Comparison of ENCODE assay signal across 10 cellular contexts in the genomic region with DNA sequence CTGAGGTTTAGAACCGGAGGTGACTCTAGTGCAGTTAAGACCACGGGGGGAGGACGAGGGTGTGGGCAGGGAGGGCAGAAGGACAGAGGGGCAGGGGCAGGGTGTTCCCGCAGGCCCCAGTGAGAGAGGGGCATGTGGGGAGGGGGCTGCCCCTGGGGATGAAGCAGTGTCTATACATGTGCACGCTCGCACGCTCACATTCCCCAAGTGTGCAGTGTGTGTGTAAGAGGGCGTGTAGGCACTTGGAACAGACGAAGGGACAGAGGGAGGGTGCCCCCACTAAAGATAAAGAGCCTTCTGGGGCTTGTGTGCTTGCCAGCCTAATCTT.
DNase-seq lines count a peak whose midpoint lies in the region; ATAC-seq and TF ChIP-seq lines count a peak whose summit lies in the region.
"Had no signal": no experiment of that assay in that cellular context is flagged by ENCODE, and none has a peak within 500 bp of the region (broad histone marks: within the 10 kb centered on the region; RNA-seq: fewer than 3 reads in every experiment).

No MANE protein-coding gene starts in this region.

- peaks cover 16% of the 10 kb centered on the region for H3K9me3 Mint-ChIP-seq in activated CD4-positive, alpha-beta T cell treated with anti-CD3 and anti-CD28 coated beads, Interleukin-2, amount 10 ng/mL, durations not matched to agents 7 days and 5 days
- peaks cover 4% of the 10 kb centered on the region for H3K9me3 Mint-ChIP-seq in activated naive CD8-positive, alpha-beta T cell treated with anti-CD3 and anti-CD28 coated beads, Interleukin-2, amount 10 ng/mL, durations not matched to agents 7 days and 5 days
- no peaks in the 10 kb centered on the region for H3K9me3 Mint-ChIP-seq in naive thymus-derived CD8-positive, alpha-beta T cell
- peaks cover 29% of the 10 kb centered on the region for H3K9me3 Mint-ChIP-seq in type B pancreatic cell

- no peak overlapping the region for H3K4me3 Mint-ChIP-seq in activated CD4-positive, alpha-beta T cell treated with anti-CD3 and anti-CD28 coated beads, Interleukin-2, amount 10 ng/mL, durations not matched to agents 7 days and 5 days
- H3K4me3 Mint-ChIP-seq in activated naive CD8-positive, alpha-beta T cell treated with anti-CD3 and anti-CD28 coated beads, Interleukin-2, amount 10 ng/mL, durations not matched to agents 7 days and 5 days, result peak overlapping the region; percentile 80
- H3K4me3 Mint-ChIP-seq in naive thymus-derived CD8-positive, alpha-beta T cell, result peak overlapping the region; percentile 43 to 86 (median 74)
- no peak overlapping the region for H3K4me3 Mint-ChIP-seq in type B pancreatic cell

- TF ChIP-seq CTCF in type B pancreatic cell (conservative IDR thresholded peaks at IDR 0.05), result no peak

- H3K27me3 Mint-ChIP-seq in activated CD4-positive, alpha-beta T cell treated with anti-CD3 and anti-CD28 coated beads, Interleukin-2, amount 10 ng/mL, durations not matched to agents 7 days and 5 days, result no peaks in the 10 kb centered on the region
- no peaks in the 10 kb centered on the region for H3K27me3 Mint-ChIP-seq in activated naive CD8-positive, alpha-beta T cell treated with anti-CD3 and anti-CD28 coated beads, Interleukin-2, amount 10 ng/mL, durations not matched to agents 7 days and 5 days
- no peaks in the 10 kb centered on the region for H3K27me3 Mint-ChIP-seq in naive thymus-derived CD8-positive, alpha-beta T cell
- H3K27me3 Mint-ChIP-seq in type B pancreatic cell, result peaks cover 3% of the 10 kb centered on the region

- no peak for DNase-seq in activated CD4-positive, alpha-beta T cell treated with anti-CD3 and anti-CD28 coated beads, Interleukin-2, amount 10 ng/mL, durations not matched to agents 7 days and 5 days
- no peak for DNase-seq in activated CD4-positive, alpha-beta T cell treated with anti-CD3 and anti-CD28 coated beads for 1 hour
- no peak for DNase-seq in activated naive CD8-positive, alpha-beta T cell treated with anti-CD3 and anti-CD28 coated beads, Interleukin-2, amount 10 ng/mL, durations not matched to agents 7 days and 5 days
- no peak for DNase-seq in naive thymus-derived CD8-positive, alpha-beta T cell
- no peak for DNase-seq in type B pancreatic cell (ENCODE audit: extremely low spot score, unreplicated experiment)
- DNase-seq in KG1 (lab: John Stamatoyannopoulos, UW), result no peak
- no peak for DNase-seq in COLO668 (lab: John Stamatoyannopoulos, UW; ENCODE audit: unreplicated experiment)
- DNase-seq in cerebellar cortex (ENCODE audit: low spot score), result no peak
- DNase-seq: NCI-H1436 treated with DMSO at 0.1 percent for 48 hours, NCI-H446 treated with DMSO at 0.1 percent for 48 hours had no signal

- peaks cover 40% of the 10 kb centered on the region for H3K4me1 Mint-ChIP-seq in activated CD4-positive, alpha-beta T cell treated with anti-CD3 and anti-CD28 coated beads, Interleukin-2, amount 10 ng/mL, durations not matched to agents 7 days and 5 days
- peaks cover 37% of the 10 kb centered on the region for H3K4me1 Mint-ChIP-seq in activated naive CD8-positive, alpha-beta T cell treated with anti-CD3 and anti-CD28 coated beads, Interleukin-2, amount 10 ng/mL, durations not matched to agents 7 days and 5 days
- peaks cover 24 to 44% (median 38%) of the 10 kb centered on the region in 4 donors for H3K4me1 Mint-ChIP-seq in naive thymus-derived CD8-positive, alpha-beta T cell
- peaks cover 9% of the 10 kb centered on the region for H3K4me1 Mint-ChIP-seq in type B pancreatic cell (ENCODE audit: unreplicated experiment)

- H3K27ac Mint-ChIP-seq in activated CD4-positive, alpha-beta T cell treated with anti-CD3 and anti-CD28 coated beads, Interleukin-2, amount 10 ng/mL, durations not matched to agents 7 days and 5 days, result peak overlapping the region; percentile 92
- peak overlapping the region; percentile 96 for H3K27ac Mint-ChIP-seq in activated naive CD8-positive, alpha-beta T cell treated with anti-CD3 and anti-CD28 coated beads, Interleukin-2, amount 10 ng/mL, durations not matched to agents 7 days and 5 days
- peak overlapping the region; percentile 67 to 96 (median 82) for H3K27ac Mint-ChIP-seq in naive thymus-derived CD8-positive, alpha-beta T cell
- H3K27ac Mint-ChIP-seq in type B pancreatic cell, result peak overlapping the region; percentile 61

- POLR2A ChIA-PET in activated CD4-positive, alpha-beta T cell treated with anti-CD3 and anti-CD28 coated beads, Interleukin-2, amount 10 ng/mL, durations not matched to agents 7 days and 5 days (lab: Charles Lee), result no interaction called here
- POLR2A ChIA-PET in activated naive CD8-positive, alpha-beta T cell treated with anti-CD3 and anti-CD28 coated beads, Interleukin-2, amount 10 ng/mL, durations not matched to agents 7 days and 5 days (lab: Charles Lee), result interaction anchor here (1.1 to 1.9 kb wide), 7 partner anchors 8 to 71 kb away, joined by 4 to 14 read pairs (median 7); a partner anchor contains a TSS
- POLR2A ChIA-PET in naive thymus-derived CD8-positive, alpha-beta T cell (lab: Charles Lee), result interaction anchor here (1.2 to 1.4 kb wide), 3 partner anchors 13 to 69 kb away, joined by 3 to 7 read pairs (median 4); a partner anchor contains a TSS

- H3K36me3 Mint-ChIP-seq in activated CD4-positive, alpha-beta T cell treated with anti-CD3 and anti-CD28 coated beads, Interleukin-2, amount 10 ng/mL, durations not matched to agents 7 days and 5 days (ENCODE audit: low read depth), result peaks cover 10% of the 10 kb centered on the region
- peaks cover 14% of the 10 kb centered on the region for H3K36me3 Mint-ChIP-seq in activated naive CD8-positive, alpha-beta T cell treated with anti-CD3 and anti-CD28 coated beads, Interleukin-2, amount 10 ng/mL, durations not matched to agents 7 days and 5 days
- H3K36me3 Mint-ChIP-seq in naive thymus-derived CD8-positive, alpha-beta T cell, result peaks cover 0 to 3% (median 0%) of the 10 kb centered on the region in 3 donors
- no peaks in the 10 kb centered on the region for H3K36me3 Mint-ChIP-seq in type B pancreatic cell

- CTCF ChIA-PET in activated CD4-positive, alpha-beta T cell treated with anti-CD3 and anti-CD28 coated beads, Interleukin-2, amount 10 ng/mL, durations not matched to agents 7 days and 5 days (lab: Charles Lee), result no interaction called here

- ATAC-seq in activated naive CD8-positive, alpha-beta T cell treated with anti-CD3 and anti-CD28 coated beads, Interleukin-2, amount 10 ng/mL, durations not matched to agents 7 days and 5 days (ENCODE audit: low read depth), result no peak
- ATAC-seq in naive thymus-derived CD8-positive, alpha-beta T cell, result peak in 1 of 2 donors; percentile 49

Comparison
In these comparisons a context has a peak if more than half of its experiments do, and no peak if none do; other contexts are left out.
1. H3K4me3 Mint-ChIP-seq: peak in activated naive CD8-positive, alpha-beta T cell treated with anti-CD3 and anti-CD28 coated beads, Interleukin-2, amount 10 ng/mL, durations not matched to agents 7 days and 5 days (single experiment) and naive thymus-derived CD8-positive, alpha-beta T cell (10 of 10); none in activated CD4-positive, alpha-beta T cell treated with anti-CD3 and anti-CD28 coated beads, Interleukin-2, amount 10 ng/mL, durations not matched to agents 7 days and 5 days (single experiment) and type B pancreatic cell (single experiment).
2. Peak in every context shown above with its lines, with median percentiles within 50 percentile points of each other: H3K27ac Mint-ChIP-seq.